2 cellular contexts compared by ENCODE assay signal in the genomic region with DNA sequence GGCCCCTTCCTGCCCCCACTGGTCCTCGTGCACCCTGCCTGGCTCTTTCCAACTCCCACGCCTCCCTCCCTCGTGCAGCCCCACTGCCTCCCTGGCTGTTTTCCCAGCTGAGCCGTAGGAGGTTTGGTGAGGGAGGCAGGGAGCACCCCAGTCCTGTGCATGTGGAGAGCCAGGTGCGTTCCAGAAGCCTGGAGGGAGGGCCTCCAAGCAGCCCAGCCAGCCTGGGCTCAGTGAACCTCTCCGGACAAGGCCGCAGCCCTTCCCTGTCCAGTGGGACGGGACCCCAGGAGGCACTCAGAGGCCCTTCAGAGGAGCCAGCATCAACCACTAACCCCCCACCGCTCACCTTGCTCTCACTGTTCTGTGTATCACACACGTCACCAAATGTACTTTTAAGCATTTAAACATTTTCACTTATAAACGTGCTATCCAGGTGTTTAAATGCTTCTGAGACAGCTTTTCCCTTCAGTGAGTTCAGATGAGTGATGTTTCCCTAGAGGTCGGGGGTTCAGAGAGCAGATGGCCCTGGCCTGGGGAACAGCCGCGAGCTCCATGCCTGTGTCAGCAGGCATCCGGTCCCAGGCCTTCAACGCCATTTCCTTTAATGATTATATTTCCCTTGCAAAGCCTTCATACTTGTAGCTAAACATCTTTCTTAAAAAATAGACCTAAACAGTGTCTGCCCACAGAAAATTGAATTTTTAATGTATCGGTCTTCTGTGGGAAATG.
TF ChIP-seq lines count a peak whose summit lies in the region.

No MANE protein-coding gene starts in this region.

TF ChIP-seq in HEK293, 187 proteins besides CTCF, POLR2A, EP300 and RAD21 (continued from another document):
- TF ChIP-seq EGR2 (tag by site-specific recombination; IDR thresholded peaks at IDR 0.05; ENCODE audit: low read depth) (peak; percentile 68), ZNF549 (tag by site-specific recombination; IDR thresholded peaks at IDR 0.05) (no peak), ZBTB21 (tag by site-specific recombination; IDR thresholded peaks at IDR 0.05) (no peak)

TF ChIP-seq in liver, 16 proteins besides CTCF, POLR2A, EP300 and RAD21 (continued from another document):
- TF ChIP-seq NR2F2 (IDR thresholded peaks at IDR 0.05) (peak; percentile 83), RXRA (IDR thresholded peaks at IDR 0.05) (peak in 1 of 2 donors; percentile 16)
